ENCODE assay signal across 16 cellular contexts in genomic region chr12:42450248-42450647, GRCh38.
DNase-seq lines count a peak whose midpoint lies in the region; ATAC-seq and TF ChIP-seq lines count a peak whose summit lies in the region.
"Had no signal": no experiment of that assay in that cellular context is flagged by ENCODE, and none has a peak within 500 bp of the region (broad histone marks: within the 10 kb centered on the region; RNA-seq: fewer than 3 reads in every experiment).

No MANE protein-coding gene starts in this region.

- H3K4me2 ChIP-seq in GM23248 (ENCODE audit: unreplicated experiment) (no peak overlapping the region), mesendoderm (ENCODE audit: low read length) (no peak overlapping the region)
- H3K4me2 ChIP-seq: PC-9 had no signal

- no peak overlapping the region for H3K4me3 Mint-ChIP-seq in CD4-positive, alpha-beta T cell

- H3K4ac ChIP-seq in mesendoderm (ENCODE audit: low read depth, low read length), result no peak overlapping the region

- H3K4me1 ChIP-seq in GM23248 (ENCODE audit: insufficient read depth) (peaks cover 15% of the 10 kb centered on the region), mesendoderm (ENCODE audit: control insufficient read depth, low read depth, low read length) (peaks cover 5% of the 10 kb centered on the region), upper lobe of right lung (no peaks in the 10 kb centered on the region)
- H3K4me1 ChIP-seq: BE2C had no signal

- H3K27ac Mint-ChIP-seq in CD4-positive, alpha-beta T cell, result peak overlapping the region; percentile 62

- H2BK120ac ChIP-seq in mesendoderm (ENCODE audit: low read depth, low read length), result no peak overlapping the region

- H4K8ac ChIP-seq in mesendoderm (ENCODE audit: low read depth, low read length), result no peak overlapping the region

- no peak overlapping the region for H2AFZ ChIP-seq in GM23248
- H2AFZ ChIP-seq: PC-9 had no signal

- no peak for DNase-seq in CD4-positive, alpha-beta T cell
- peak; percentile 62 for DNase-seq in GM23248
- peak; percentile 39 for DNase-seq in amniotic epithelial cell (ENCODE audit: low read depth)
- no peak for DNase-seq in mesendoderm
- DNase-seq in GM20000 (ENCODE audit: low spot score), result no peak
- no peak for DNase-seq in upper lobe of right lung
- no peak for DNase-seq in NOMO-1 treated with DMSO at 0.1 percent for 48 hours (lab: John Stamatoyannopoulos, UW; ENCODE audit: unreplicated experiment)
- DNase-seq in amniotic stem cell (lab: John Stamatoyannopoulos, UW), result no peak
- DNase-seq: activated CD4-positive, alpha-beta T cell treated with anti-CD3 and anti-CD28 coated beads for 1 hour; BE2C; effector memory CD4-positive, alpha-beta T cell; H7; PC-9; stimulated activated CD4-positive, alpha-beta T cell treated with anti-CD3 and anti-CD28 coated beads, Interleukin-4, amount 100 ng/mL, for 1 hour; T-helper 1 cell had no signal

- in situ Hi-C loops in GM23248 (cut with MboI), result no loop called here

- no peaks in the 10 kb centered on the region for H3K9me2 ChIP-seq in GM23248 (ENCODE audit: insufficient read depth)

- no peak overlapping the region for H2BK15ac ChIP-seq in mesendoderm (replicated peaks; ENCODE audit: low read depth)

- TF ChIP-seq CTCF in CD4-positive, alpha-beta T cell (IDR thresholded peaks at IDR 0.05), result no peak
- TF ChIP-seq CTCF in GM20000 (IDR thresholded peaks at IDR 0.05; ENCODE audit: extremely low read depth, missing control alignments) (no peak), upper lobe of right lung (IDR thresholded peaks at IDR 0.05) (no peak)

- peaks cover 44% of the 10 kb centered on the region for H3K36me3 Mint-ChIP-seq in CD4-positive, alpha-beta T cell (ENCODE audit: low read depth)

- intact Hi-C loops in CD4-positive, alpha-beta T cell (cut with DNase I, micrococcal nuclease), result no loop called here
- intact Hi-C loops in upper lobe of right lung (cut with DNase I), result no loop called here

- H3K9ac ChIP-seq in GM23248, result peak overlapping the region; percentile 34; the same call in 1 of the 2 replicates
- H3K9ac ChIP-seq in mesendoderm (ENCODE audit: low read length), result no peak overlapping the region

- WGBS in GM23248 (ENCODE audit: low coverage in 1 of 2, low lambda C conversion rate in 2 of 2, missing lambda C conversion rate in 2 of 2), 2 experiments, result 17 to 31% methylated on average over 2 of the region's 2 CpGs
- WGBS in mesendoderm (ENCODE audit: extremely low coverage, insufficient coverage, low lambda C conversion rate), result no CpG with 5 or more reads among the region's 2 CpGs

- H3K79me1 ChIP-seq in mesendoderm (ENCODE audit: low read length), result no peaks in the 10 kb centered on the region

- POLR2A ChIA-PET in CD4-positive, alpha-beta T cell (lab: Charles Lee), result no interaction called here

- no peaks in the 10 kb centered on the region for H3K27me3 ChIP-seq in CD4-positive, alpha-beta T cell (ENCODE audit: control insufficient read depth, insufficient read depth, low read length)
- H3K27me3 ChIP-seq in GM23248 (replicated peaks; ENCODE audit: insufficient read depth) (no peaks in the 10 kb centered on the region), mesendoderm (ENCODE audit: insufficient read depth, low read length, poor library complexity) (no peaks in the 10 kb centered on the region), upper lobe of right lung (no peaks in the 10 kb centered on the region)
- H3K27me3 ChIP-seq: ascending aorta, BE2C had no signal

- H3K36me3 ChIP-seq in GM23248 (ENCODE audit: low read depth), result 0 out of 2 replicates have a peak, but pooled peaks cover 3% of the 10 kb centered on the region
- no peaks in the 10 kb centered on the region for H3K36me3 ChIP-seq in mesendoderm (ENCODE audit: control insufficient read depth, insufficient read depth, low read length)
- peaks cover 10% of the 10 kb centered on the region for H3K36me3 ChIP-seq in upper lobe of right lung

- H3K56ac ChIP-seq in mesendoderm (ENCODE audit: low read length), result peak overlapping the region; percentile 31

- H3K9me3 ChIP-seq in CD4-positive, alpha-beta T cell (ENCODE audit: control insufficient read depth, low read length), result no peaks in the 10 kb centered on the region
- H3K9me3 ChIP-seq in GM23248 (ENCODE audit: low read depth), result no peaks in the 10 kb centered on the region
- no peaks in the 10 kb centered on the region for H3K9me3 ChIP-seq in upper lobe of right lung
- H3K9me3 ChIP-seq: ascending aorta, BE2C had no signal

- no peaks in the 10 kb centered on the region for H3K9me3 Mint-ChIP-seq in CD4-positive, alpha-beta T cell

- H4K20me1 ChIP-seq in GM23248 (ENCODE audit: insufficient read depth), result no peaks in the 10 kb centered on the region

- H3K27me3 Mint-ChIP-seq in CD4-positive, alpha-beta T cell, result no peaks in the 10 kb centered on the region

- no peak overlapping the region for H3K23ac ChIP-seq in mesendoderm (ENCODE audit: low read length)

- H4K5ac ChIP-seq in mesendoderm (ENCODE audit: low read length), result no peak overlapping the region

- no peak overlapping the region for H3K18ac ChIP-seq in mesendoderm (ENCODE audit: low read length)

- peaks cover 45% of the 10 kb centered on the region for H3F3A ChIP-seq in GM23248 (ENCODE audit: insufficient read depth)

- ATAC-seq in CD4-positive, alpha-beta T cell (ENCODE audit: poor library complexity), result no peak
- no peak for ATAC-seq in upper lobe of right lung

- no peak overlapping the region for H2AK5ac ChIP-seq in mesendoderm (ENCODE audit: low read length)

- no peak overlapping the region for H2BK5ac ChIP-seq in mesendoderm (ENCODE audit: low read length)

- no peaks in the 10 kb centered on the region for H3K4me1 Mint-ChIP-seq in CD4-positive, alpha-beta T cell (ENCODE audit: low read depth)

- no peak overlapping the region for H3K4me3 ChIP-seq in GM23248
- H3K4me3 ChIP-seq in mesendoderm (ENCODE audit: low read length), result no peak overlapping the region
- H3K4me3 ChIP-seq in upper lobe of right lung, result no peak overlapping the region
- H3K4me3 ChIP-seq: ascending aorta, PC-9 had no signal

- H3K79me2 ChIP-seq in GM23248 (ENCODE audit: insufficient read depth) (no peaks in the 10 kb centered on the region), mesendoderm (ENCODE audit: control insufficient read depth, insufficient read depth, low read length) (no peaks in the 10 kb centered on the region)

- H3K27ac ChIP-seq in CD4-positive, alpha-beta T cell (ENCODE audit: low read depth, low read length), result no peak overlapping the region
- peak overlapping the region; percentile 39 for H3K27ac ChIP-seq in GM23248
- H3K27ac ChIP-seq in mesendoderm (ENCODE audit: low read depth, low read length), result no peak overlapping the region
- H3K27ac ChIP-seq in upper lobe of right lung, result no peak overlapping the region
- H3K27ac ChIP-seq: ascending aorta, PC-9 had no signal

- CTCF ChIA-PET in CD4-positive, alpha-beta T cell (lab: Charles Lee), result no interaction called here

Comparison
In these comparisons a context has a peak if more than half of its experiments do, and no peak if none do; other contexts are left out.
1. DNase-seq: peak in GM23248 (single experiment) and amniotic epithelial cell (single experiment); none in CD4-positive, alpha-beta T cell (0 of 10), mesendoderm (single experiment), GM20000 (single experiment), upper lobe of right lung (single experiment), NOMO-1 treated with DMSO at 0.1 percent for 48 hours (single experiment) and amniotic stem cell (single experiment).